In genomic region chr5:128905225-128906110, GRCh38 we compare ENCODE assay signal across 2 cellular contexts.
TF ChIP-seq lines count a peak whose summit lies in the region.

No MANE protein-coding gene starts in this region.

TF ChIP-seq in SK-N-SH, 30 proteins besides CTCF, POLR2A, EP300 and RAD21 (continued from another document):
- TF ChIP-seq, protein P1, sequence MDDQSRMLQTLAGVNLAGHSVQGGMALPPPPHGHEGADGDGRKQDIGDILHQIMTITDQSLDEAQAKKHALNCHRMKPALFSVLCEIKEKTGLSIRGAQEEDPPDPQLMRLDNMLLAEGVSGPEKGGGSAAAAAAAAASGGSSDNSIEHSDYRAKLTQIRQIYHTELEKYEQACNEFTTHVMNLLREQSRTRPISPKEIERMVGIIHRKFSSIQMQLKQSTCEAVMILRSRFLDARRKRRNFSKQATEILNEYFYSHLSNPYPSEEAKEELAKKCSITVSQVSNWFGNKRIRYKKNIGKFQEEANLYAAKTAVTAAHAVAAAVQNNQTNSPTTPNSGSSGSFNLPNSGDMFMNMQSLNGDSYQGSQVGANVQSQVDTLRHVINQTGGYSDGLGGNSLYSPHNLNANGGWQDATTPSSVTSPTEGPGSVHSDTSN (IDR thresholded peaks at IDR 0.05) = no peak
- TF ChIP-seq SMC3 (IDR thresholded peaks at IDR 0.05; ENCODE audit: low read depth, low read length) = peak; percentile 77
- no peak for TF ChIP-seq ELF1 (IDR thresholded peaks at IDR 0.05)
- TF ChIP-seq RXRA (IDR thresholded peaks at IDR 0.05; ENCODE audit: borderline replicate concordance, low read depth) = no peak
- TF ChIP-seq, protein P2, sequence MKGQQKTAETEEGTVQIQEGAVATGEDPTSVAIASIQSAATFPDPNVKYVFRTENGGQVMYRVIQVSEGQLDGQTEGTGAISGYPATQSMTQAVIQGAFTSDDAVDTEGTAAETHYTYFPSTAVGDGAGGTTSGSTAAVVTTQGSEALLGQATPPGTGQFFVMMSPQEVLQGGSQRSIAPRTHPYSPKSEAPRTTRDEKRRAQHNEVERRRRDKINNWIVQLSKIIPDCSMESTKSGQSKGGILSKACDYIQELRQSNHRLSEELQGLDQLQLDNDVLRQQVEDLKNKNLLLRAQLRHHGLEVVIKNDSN (IDR thresholded peaks at IDR 0.05; ENCODE audit: borderline replicate concordance, low read depth) = no peak
- TF ChIP-seq, protein P3, sequence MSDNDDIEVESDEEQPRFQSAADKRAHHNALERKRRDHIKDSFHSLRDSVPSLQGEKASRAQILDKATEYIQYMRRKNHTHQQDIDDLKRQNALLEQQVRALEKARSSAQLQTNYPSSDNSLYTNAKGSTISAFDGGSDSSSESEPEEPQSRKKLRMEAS (IDR thresholded peaks at IDR 0.05; ENCODE audit: low read depth) = no peak
- TF ChIP-seq, protein P4, sequence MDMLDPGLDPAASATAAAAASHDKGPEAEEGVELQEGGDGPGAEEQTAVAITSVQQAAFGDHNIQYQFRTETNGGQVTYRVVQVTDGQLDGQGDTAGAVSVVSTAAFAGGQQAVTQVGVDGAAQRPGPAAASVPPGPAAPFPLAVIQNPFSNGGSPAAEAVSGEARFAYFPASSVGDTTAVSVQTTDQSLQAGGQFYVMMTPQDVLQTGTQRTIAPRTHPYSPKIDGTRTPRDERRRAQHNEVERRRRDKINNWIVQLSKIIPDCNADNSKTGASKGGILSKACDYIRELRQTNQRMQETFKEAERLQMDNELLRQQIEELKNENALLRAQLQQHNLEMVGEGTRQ (IDR thresholded peaks at IDR 0.05; ENCODE audit: borderline replicate concordance, low read depth, low read length) = no peak
- TF ChIP-seq RCOR1 (IDR thresholded peaks at IDR 0.05; ENCODE audit: low read length) = no peak
- 0 out of 2 replicates have a peak, but pooled peaks have one; percentile 24 for TF ChIP-seq RFX5 (IDR thresholded peaks at IDR 0.05; ENCODE audit: low read length)
- no peak for TF ChIP-seq CHD2 (IDR thresholded peaks at IDR 0.05; ENCODE audit: low read length, partially characterized antibody)

TF ChIP-seq in HepG2, 621 proteins besides CTCF, POLR2A, EP300 and RAD21 (continued from another document):
- TF ChIP-seq, protein P5, sequence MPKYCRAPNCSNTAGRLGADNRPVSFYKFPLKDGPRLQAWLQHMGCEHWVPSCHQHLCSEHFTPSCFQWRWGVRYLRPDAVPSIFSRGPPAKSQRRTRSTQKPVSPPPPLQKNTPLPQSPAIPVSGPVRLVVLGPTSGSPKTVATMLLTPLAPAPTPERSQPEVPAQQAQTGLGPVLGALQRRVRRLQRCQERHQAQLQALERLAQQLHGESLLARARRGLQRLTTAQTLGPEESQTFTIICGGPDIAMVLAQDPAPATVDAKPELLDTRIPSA (CRISPR knock-in tag; IDR thresholded peaks at IDR 0.05; ENCODE audit: borderline replicate concordance) = no peak
- TF ChIP-seq STAT5B (CRISPR knock-in tag; IDR thresholded peaks at IDR 0.05) (no peak), AGO2 (optimal IDR thresholded peaks at IDR 0.05; ENCODE audit: low read depth, low read length) (no peak), MIXL1 (CRISPR knock-in tag; IDR thresholded peaks at IDR 0.05) (0 out of 2 replicates have a peak, but pooled peaks have one; percentile 18)
- TF ChIP-seq, protein P6, sequence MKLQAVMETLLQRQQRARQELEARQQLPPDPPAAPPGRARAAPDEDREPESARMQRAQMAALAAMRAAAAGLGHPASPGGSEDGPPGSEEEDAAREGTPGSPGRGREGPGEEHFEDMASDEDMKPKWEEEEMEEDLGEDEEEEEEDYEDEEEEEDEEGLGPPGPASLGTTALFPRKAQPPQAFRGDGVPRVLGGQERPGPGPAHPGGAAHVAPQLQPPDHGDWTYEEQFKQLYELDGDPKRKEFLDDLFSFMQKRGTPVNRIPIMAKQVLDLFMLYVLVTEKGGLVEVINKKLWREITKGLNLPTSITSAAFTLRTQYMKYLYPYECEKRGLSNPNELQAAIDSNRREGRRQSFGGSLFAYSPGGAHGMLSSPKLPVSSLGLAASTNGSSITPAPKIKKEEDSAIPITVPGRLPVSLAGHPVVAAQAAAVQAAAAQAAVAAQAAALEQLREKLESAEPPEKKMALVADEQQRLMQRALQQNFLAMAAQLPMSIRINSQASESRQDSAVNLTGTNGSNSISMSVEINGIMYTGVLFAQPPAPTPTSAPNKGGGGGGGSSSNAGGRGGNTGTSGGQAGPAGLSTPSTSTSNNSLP (IDR thresholded peaks at IDR 0.05; ENCODE audit: low read depth, low read length) = peak; percentile 46; the same call in 1 of the 2 replicates
